In the genomic region with DNA sequence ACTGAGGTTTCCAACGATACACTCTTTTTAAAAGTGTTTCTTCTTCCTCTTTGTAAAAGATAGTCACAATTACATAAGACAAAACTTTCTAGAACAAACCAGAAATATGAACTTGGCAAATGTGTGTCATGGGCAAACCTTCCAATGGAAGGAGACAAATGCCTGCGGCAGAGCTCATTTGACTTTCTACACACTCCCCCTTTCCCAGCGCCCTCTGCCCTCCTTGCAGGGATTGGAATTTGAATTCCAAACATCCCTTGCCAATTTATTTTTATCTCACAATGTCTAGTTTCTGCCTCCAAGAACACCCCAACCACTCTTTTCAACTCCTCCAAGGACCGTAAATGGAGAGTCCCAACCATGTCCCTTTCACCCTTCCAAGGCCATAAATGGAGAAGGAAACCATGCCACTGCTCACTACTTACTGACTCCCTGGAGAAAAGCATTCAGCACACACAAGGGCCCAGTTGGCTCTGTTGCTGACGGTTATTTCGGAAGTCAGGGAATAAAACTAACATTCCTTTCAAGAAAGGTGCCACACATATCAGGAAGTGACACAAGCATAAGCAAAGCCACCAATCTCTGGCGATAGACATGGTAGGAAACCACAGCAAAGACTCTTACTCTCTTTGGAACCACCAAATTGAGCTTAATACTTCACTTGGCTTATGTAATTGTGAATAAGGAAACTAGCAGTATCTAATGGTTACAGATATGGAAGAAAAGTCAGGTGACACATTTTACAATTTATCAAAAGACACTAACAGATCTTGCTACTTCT, we compare ENCODE assay signal across 1 cellular context.
TF ChIP-seq lines count a peak whose summit lies in the region.

No MANE protein-coding gene starts in this region.

TF ChIP-seq in H1, 55 proteins besides CTCF, POLR2A, EP300 and RAD21:
- no peak for TF ChIP-seq TAF1 (IDR thresholded peaks at IDR 0.05; ENCODE audit: low read depth, low read length)
- TF ChIP-seq YY1 (IDR thresholded peaks at IDR 0.05; ENCODE audit: low read depth, low read length), result no peak
- TF ChIP-seq, protein P1, sequence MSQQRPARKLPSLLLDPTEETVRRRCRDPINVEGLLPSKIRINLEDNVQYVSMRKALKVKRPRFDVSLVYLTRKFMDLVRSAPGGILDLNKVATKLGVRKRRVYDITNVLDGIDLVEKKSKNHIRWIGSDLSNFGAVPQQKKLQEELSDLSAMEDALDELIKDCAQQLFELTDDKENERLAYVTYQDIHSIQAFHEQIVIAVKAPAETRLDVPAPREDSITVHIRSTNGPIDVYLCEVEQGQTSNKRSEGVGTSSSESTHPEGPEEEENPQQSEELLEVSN (IDR thresholded peaks at IDR 0.05), result no peak
- no peak for TF ChIP-seq BACH1 (IDR thresholded peaks at IDR 0.05; ENCODE audit: low read length)
- TF ChIP-seq SIN3A (conservative IDR thresholded peaks at IDR 0.05 in 1 of 2, IDR thresholded peaks at IDR 0.05 in 1 of 2; ENCODE audit: low read depth in 1 of 2, low read length in 2 of 2), result no peak
- TF ChIP-seq TEAD4 (IDR thresholded peaks at IDR 0.05; ENCODE audit: low read depth, low read length), result no peak
- TF ChIP-seq MAFK (IDR thresholded peaks at IDR 0.05; ENCODE audit: low read depth, low read length), result no peak
- TF ChIP-seq TBP (IDR thresholded peaks at IDR 0.05; ENCODE audit: low read depth, low read length), result no peak
- TF ChIP-seq KDM4A (IDR thresholded peaks at IDR 0.05; ENCODE audit: low read depth, low read length, severe bottlenecking), result no peak
- no peak for TF ChIP-seq SP4 (IDR thresholded peaks at IDR 0.05; ENCODE audit: low read length)
- no peak for TF ChIP-seq EZH2 (IDR thresholded peaks at IDR 0.05; ENCODE audit: low read depth, low read length, severe bottlenecking)
- TF ChIP-seq CHD1 (IDR thresholded peaks at IDR 0.05; ENCODE audit: low read depth, low read length), result no peak
- TF ChIP-seq JUND (IDR thresholded peaks at IDR 0.05; ENCODE audit: low read length), result no peak
- TF ChIP-seq JUN (IDR thresholded peaks at IDR 0.05; ENCODE audit: low read depth, low read length), result no peak
- no peak for TF ChIP-seq CHD2 (IDR thresholded peaks at IDR 0.05; ENCODE audit: low read length)
- TF ChIP-seq, protein P2, sequence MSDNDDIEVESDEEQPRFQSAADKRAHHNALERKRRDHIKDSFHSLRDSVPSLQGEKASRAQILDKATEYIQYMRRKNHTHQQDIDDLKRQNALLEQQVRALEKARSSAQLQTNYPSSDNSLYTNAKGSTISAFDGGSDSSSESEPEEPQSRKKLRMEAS (IDR thresholded peaks at IDR 0.05), result no peak
- TF ChIP-seq CREB1 (IDR thresholded peaks at IDR 0.05), result no peak
- no peak for TF ChIP-seq TCF12 (IDR thresholded peaks at IDR 0.05; ENCODE audit: low read depth, low read length)
- no peak for TF ChIP-seq CBX8 (IDR thresholded peaks at IDR 0.05; ENCODE audit: borderline replicate concordance, low read depth, low read length)
- no peak for TF ChIP-seq KDM1A (IDR thresholded peaks at IDR 0.05; ENCODE audit: borderline replicate concordance, low read length)
